In genomic region chr15:93038064-93038705, GRCh38 we compare ENCODE assay signal across 2 cellular contexts.
TF ChIP-seq lines count a peak whose summit lies in the region.

No MANE protein-coding gene starts in this region.

TF ChIP-seq in SK-N-SH, 30 proteins besides CTCF, POLR2A, EP300 and RAD21:
- no peak for TF ChIP-seq USF2 (IDR thresholded peaks at IDR 0.05; ENCODE audit: borderline replicate concordance, low read depth, low read length)
- TF ChIP-seq SMC3 (IDR thresholded peaks at IDR 0.05; ENCODE audit: low read depth, low read length): no peak
- TF ChIP-seq TEAD4 (IDR thresholded peaks at IDR 0.05; ENCODE audit: borderline replicate concordance, insufficient read depth): no peak
- no peak for TF ChIP-seq TCF12 (IDR thresholded peaks at IDR 0.05)
- no peak for TF ChIP-seq SIN3A (IDR thresholded peaks at IDR 0.05; ENCODE audit: borderline replicate concordance, low read depth, low read length)
- TF ChIP-seq POLR2AphosphoS5 (IDR thresholded peaks at IDR 0.05; ENCODE audit: low read depth, low read length): no peak
- TF ChIP-seq ZBTB33 (IDR thresholded peaks at IDR 0.05; ENCODE audit: borderline replicate concordance, low read depth): no peak
- no peak for TF ChIP-seq USF1 (IDR thresholded peaks at IDR 0.05; ENCODE audit: borderline replicate concordance, low read depth)
- no peak for TF ChIP-seq NFIC (IDR thresholded peaks at IDR 0.05; ENCODE audit: borderline replicate concordance)
- TF ChIP-seq ELF1 (IDR thresholded peaks at IDR 0.05): no peak
- TF ChIP-seq TAF1 (IDR thresholded peaks at IDR 0.05; ENCODE audit: borderline replicate concordance, low read depth, low read length): no peak
- no peak for TF ChIP-seq JUND (IDR thresholded peaks at IDR 0.05)
- no peak for TF ChIP-seq RFX5 (IDR thresholded peaks at IDR 0.05; ENCODE audit: low read length)
- TF ChIP-seq YY1 (IDR thresholded peaks at IDR 0.05; ENCODE audit: low read depth): no peak
- no peak for TF ChIP-seq EZH2phosphoT487 (IDR thresholded peaks at IDR 0.05; ENCODE audit: borderline replicate concordance, low read depth)
- TF ChIP-seq IRF3 (IDR thresholded peaks at IDR 0.05; ENCODE audit: low read depth, low read length): no peak

TF ChIP-seq in SK-N-SH treated with all-trans-retinoic acid at 6 μM for 48 hours, 23 proteins besides CTCF, POLR2A, EP300 and RAD21:
- no peak for TF ChIP-seq TOX (CRISPR knock-in tag; IDR thresholded peaks at IDR 0.05; ENCODE audit: borderline replicate concordance)
